ENCODE assay signal across 1 cellular context in the genomic region with DNA sequence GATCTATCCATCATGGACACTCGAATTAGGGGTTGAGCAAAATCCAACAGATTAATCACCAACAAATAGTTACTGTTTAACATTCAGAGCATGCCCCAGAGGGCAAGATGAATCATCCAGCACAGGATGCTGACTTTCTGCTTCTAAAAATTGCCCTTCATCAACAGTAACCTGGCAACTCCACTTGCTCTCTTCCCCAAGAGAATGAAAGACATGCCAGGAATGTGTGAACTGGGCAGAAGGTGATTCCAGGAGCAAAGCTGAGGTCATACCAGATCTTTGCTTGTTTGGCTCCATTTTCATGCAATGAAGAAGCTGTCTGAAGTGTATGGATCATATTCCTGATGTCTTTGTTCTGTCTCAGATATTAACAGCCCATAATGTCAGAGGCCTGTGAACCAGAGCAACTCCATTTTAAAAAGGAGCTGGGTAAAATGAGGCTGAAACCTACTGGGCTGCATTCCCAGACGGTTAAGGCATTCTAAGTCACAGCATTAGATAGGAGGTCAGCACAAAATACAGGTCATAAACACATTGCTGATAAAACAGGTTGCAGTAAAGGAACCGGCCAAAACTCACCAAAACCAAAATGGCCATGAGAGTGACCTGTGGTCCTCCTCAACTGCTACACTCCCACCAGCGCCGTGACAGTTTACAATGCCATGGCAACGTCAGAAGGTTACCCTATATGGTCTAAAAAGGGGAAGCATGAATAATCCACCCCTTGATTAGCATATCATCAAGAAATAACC.
TF ChIP-seq lines count a peak whose summit lies in the region.

No MANE protein-coding gene starts in this region.

TF ChIP-seq in K562, 482 proteins besides CTCF, POLR2A, EP300 and RAD21 (continued from another document and continues in another):
- TF ChIP-seq, protein P1, sequence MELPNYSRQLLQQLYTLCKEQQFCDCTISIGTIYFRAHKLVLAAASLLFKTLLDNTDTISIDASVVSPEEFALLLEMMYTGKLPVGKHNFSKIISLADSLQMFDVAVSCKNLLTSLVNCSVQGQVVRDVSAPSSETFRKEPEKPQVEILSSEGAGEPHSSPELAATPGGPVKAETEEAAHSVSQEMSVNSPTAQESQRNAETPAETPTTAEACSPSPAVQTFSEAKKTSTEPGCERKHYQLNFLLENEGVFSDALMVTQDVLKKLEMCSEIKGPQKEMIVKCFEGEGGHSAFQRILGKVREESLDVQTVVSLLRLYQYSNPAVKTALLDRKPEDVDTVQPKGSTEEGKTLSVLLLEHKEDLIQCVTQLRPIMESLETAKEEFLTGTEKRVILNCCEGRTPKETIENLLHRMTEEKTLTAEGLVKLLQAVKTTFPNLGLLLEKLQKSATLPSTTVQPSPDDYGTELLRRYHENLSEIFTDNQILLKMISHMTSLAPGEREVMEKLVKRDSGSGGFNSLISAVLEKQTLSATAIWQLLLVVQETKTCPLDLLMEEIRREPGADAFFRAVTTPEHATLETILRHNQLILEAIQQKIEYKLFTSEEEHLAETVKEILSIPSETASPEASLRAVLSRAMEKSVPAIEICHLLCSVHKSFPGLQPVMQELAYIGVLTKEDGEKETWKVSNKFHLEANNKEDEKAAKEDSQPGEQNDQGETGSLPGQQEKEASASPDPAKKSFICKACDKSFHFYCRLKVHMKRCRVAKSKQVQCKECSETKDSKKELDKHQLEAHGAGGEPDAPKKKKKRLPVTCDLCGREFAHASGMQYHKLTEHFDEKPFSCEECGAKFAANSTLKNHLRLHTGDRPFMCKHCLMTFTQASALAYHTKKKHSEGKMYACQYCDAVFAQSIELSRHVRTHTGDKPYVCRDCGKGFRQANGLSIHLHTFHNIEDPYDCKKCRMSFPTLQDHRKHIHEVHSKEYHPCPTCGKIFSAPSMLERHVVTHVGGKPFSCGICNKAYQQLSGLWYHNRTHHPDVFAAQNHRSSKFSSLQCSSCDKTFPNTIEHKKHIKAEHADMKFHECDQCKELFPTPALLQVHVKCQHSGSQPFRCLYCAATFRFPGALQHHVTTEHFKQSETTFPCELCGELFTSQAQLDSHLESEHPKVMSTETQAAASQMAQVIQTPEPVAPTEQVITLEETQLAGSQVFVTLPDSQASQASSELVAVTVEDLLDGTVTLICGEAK (IDR thresholded peaks at IDR 0.05), result 0 out of 2 replicates have a peak, but pooled peaks have one; percentile 27
- TF ChIP-seq, protein P1 (CRISPR knock-in tag; IDR thresholded peaks at IDR 0.05), result no peak
- TF ChIP-seq ILK (tag; IDR thresholded peaks at IDR 0.05; ENCODE audit: borderline replicate concordance, low read depth) (peak; percentile 96), NFRKB (IDR thresholded peaks at IDR 0.05; ENCODE audit: low read depth) (peak; percentile 62; the same call in 1 of the 2 replicates), ZNF830 (CRISPR knock-in tag; IDR thresholded peaks at IDR 0.05) (peak; percentile 98), BMI1 (IDR thresholded peaks at IDR 0.05; ENCODE audit: low read length) (peak; percentile 59; the same call in 1 of the 2 replicates), ZNF444 (CRISPR knock-in tag; IDR thresholded peaks at IDR 0.05) (peak; percentile 98), POU5F1 (IDR thresholded peaks at IDR 0.05; ENCODE audit: borderline replicate concordance, low read depth, low read length, partially characterized antibody) (no peak), SMARCC2 (IDR thresholded peaks at IDR 0.05; ENCODE audit: low read depth) (no peak), TAF7 (tag; IDR thresholded peaks at IDR 0.05) (peak; percentile 96), KLF13 (tag; IDR thresholded peaks at IDR 0.05; ENCODE audit: borderline replicate concordance, low read depth) (peak; percentile 97), HDAC2 (IDR thresholded peaks at IDR 0.05) (0 out of 2 replicates have a peak, but pooled peaks have one; percentile 63), SAP30 (IDR thresholded peaks at IDR 0.05; ENCODE audit: borderline replicate concordance, insufficient read depth, low read depth, low read length, poor library complexity, severe bottlenecking) (no peak), ELF4 (CRISPR knock-in tag; IDR thresholded peaks at IDR 0.05) (peak; percentile 97), ZNF766 (CRISPR knock-in tag; conservative IDR thresholded peaks at IDR 0.05) (peak; percentile 100), MIER1 (IDR thresholded peaks at IDR 0.05; ENCODE audit: low read depth) (no peak), DNMT1 (IDR thresholded peaks at IDR 0.05) (no peak), PHB (CRISPR knock-in tag; IDR thresholded peaks at IDR 0.05) (peak; percentile 94), ZNF174 (CRISPR knock-in tag; IDR thresholded peaks at IDR 0.05) (peak; percentile 95), SMAD3 (CRISPR knock-in tag; conservative IDR thresholded peaks at IDR 0.05) (peak; percentile 98), ZNF134 (CRISPR knock-in tag; conservative IDR thresholded peaks at IDR 0.05) (peak; percentile 90), DPF2 (IDR thresholded peaks at IDR 0.05) (peak; percentile 27; the same call in 1 of the 2 replicates), DACH1 (IDR thresholded peaks at IDR 0.05; ENCODE audit: partially characterized antibody) (no peak), KHSRP (IDR thresholded peaks at IDR 0.05) (no peak)
- TF ChIP-seq, protein P2, sequence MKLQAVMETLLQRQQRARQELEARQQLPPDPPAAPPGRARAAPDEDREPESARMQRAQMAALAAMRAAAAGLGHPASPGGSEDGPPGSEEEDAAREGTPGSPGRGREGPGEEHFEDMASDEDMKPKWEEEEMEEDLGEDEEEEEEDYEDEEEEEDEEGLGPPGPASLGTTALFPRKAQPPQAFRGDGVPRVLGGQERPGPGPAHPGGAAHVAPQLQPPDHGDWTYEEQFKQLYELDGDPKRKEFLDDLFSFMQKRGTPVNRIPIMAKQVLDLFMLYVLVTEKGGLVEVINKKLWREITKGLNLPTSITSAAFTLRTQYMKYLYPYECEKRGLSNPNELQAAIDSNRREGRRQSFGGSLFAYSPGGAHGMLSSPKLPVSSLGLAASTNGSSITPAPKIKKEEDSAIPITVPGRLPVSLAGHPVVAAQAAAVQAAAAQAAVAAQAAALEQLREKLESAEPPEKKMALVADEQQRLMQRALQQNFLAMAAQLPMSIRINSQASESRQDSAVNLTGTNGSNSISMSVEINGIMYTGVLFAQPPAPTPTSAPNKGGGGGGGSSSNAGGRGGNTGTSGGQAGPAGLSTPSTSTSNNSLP (IDR thresholded peaks at IDR 0.05; ENCODE audit: borderline replicate concordance, low read depth, low read length), result no peak
- TF ChIP-seq, protein P3, sequence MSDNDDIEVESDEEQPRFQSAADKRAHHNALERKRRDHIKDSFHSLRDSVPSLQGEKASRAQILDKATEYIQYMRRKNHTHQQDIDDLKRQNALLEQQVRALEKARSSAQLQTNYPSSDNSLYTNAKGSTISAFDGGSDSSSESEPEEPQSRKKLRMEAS (CRISPR knock-in tag; IDR thresholded peaks at IDR 0.05), result no peak
- TF ChIP-seq, protein P4, sequence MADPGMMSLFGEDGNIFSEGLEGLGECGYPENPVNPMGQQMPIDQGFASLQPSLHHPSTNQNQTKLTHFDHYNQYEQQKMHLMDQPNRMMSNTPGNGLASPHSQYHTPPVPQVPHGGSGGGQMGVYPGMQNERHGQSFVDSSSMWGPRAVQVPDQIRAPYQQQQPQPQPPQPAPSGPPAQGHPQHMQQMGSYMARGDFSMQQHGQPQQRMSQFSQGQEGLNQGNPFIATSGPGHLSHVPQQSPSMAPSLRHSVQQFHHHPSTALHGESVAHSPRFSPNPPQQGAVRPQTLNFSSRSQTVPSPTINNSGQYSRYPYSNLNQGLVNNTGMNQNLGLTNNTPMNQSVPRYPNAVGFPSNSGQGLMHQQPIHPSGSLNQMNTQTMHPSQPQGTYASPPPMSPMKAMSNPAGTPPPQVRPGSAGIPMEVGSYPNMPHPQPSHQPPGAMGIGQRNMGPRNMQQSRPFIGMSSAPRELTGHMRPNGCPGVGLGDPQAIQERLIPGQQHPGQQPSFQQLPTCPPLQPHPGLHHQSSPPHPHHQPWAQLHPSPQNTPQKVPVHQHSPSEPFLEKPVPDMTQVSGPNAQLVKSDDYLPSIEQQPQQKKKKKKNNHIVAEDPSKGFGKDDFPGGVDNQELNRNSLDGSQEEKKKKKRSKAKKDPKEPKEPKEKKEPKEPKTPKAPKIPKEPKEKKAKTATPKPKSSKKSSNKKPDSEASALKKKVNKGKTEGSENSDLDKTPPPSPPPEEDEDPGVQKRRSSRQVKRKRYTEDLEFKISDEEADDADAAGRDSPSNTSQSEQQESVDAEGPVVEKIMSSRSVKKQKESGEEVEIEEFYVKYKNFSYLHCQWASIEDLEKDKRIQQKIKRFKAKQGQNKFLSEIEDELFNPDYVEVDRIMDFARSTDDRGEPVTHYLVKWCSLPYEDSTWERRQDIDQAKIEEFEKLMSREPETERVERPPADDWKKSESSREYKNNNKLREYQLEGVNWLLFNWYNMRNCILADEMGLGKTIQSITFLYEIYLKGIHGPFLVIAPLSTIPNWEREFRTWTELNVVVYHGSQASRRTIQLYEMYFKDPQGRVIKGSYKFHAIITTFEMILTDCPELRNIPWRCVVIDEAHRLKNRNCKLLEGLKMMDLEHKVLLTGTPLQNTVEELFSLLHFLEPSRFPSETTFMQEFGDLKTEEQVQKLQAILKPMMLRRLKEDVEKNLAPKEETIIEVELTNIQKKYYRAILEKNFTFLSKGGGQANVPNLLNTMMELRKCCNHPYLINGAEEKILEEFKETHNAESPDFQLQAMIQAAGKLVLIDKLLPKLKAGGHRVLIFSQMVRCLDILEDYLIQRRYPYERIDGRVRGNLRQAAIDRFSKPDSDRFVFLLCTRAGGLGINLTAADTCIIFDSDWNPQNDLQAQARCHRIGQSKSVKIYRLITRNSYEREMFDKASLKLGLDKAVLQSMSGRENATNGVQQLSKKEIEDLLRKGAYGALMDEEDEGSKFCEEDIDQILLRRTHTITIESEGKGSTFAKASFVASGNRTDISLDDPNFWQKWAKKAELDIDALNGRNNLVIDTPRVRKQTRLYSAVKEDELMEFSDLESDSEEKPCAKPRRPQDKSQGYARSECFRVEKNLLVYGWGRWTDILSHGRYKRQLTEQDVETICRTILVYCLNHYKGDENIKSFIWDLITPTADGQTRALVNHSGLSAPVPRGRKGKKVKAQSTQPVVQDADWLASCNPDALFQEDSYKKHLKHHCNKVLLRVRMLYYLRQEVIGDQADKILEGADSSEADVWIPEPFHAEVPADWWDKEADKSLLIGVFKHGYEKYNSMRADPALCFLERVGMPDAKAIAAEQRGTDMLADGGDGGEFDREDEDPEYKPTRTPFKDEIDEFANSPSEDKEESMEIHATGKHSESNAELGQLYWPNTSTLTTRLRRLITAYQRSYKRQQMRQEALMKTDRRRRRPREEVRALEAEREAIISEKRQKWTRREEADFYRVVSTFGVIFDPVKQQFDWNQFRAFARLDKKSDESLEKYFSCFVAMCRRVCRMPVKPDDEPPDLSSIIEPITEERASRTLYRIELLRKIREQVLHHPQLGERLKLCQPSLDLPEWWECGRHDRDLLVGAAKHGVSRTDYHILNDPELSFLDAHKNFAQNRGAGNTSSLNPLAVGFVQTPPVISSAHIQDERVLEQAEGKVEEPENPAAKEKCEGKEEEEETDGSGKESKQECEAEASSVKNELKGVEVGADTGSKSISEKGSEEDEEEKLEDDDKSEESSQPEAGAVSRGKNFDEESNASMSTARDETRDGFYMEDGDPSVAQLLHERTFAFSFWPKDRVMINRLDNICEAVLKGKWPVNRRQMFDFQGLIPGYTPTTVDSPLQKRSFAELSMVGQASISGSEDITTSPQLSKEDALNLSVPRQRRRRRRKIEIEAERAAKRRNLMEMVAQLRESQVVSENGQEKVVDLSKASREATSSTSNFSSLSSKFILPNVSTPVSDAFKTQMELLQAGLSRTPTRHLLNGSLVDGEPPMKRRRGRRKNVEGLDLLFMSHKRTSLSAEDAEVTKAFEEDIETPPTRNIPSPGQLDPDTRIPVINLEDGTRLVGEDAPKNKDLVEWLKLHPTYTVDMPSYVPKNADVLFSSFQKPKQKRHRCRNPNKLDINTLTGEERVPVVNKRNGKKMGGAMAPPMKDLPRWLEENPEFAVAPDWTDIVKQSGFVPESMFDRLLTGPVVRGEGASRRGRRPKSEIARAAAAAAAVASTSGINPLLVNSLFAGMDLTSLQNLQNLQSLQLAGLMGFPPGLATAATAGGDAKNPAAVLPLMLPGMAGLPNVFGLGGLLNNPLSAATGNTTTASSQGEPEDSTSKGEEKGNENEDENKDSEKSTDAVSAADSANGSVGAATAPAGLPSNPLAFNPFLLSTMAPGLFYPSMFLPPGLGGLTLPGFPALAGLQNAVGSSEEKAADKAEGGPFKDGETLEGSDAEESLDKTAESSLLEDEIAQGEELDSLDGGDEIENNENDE (IDR thresholded peaks at IDR 0.05; ENCODE audit: low read depth, low read length), result no peak
- TF ChIP-seq, protein P5, sequence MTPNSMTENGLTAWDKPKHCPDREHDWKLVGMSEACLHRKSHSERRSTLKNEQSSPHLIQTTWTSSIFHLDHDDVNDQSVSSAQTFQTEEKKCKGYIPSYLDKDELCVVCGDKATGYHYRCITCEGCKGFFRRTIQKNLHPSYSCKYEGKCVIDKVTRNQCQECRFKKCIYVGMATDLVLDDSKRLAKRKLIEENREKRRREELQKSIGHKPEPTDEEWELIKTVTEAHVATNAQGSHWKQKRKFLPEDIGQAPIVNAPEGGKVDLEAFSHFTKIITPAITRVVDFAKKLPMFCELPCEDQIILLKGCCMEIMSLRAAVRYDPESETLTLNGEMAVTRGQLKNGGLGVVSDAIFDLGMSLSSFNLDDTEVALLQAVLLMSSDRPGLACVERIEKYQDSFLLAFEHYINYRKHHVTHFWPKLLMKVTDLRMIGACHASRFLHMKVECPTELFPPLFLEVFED (CRISPR knock-in tag; conservative IDR thresholded peaks at IDR 0.05), result peak; percentile 98
